In genomic region chr12:125470838-125471775, GRCh38 we compare ENCODE assay signal across 1 cellular context.
TF ChIP-seq lines count a peak whose summit lies in the region.

No MANE protein-coding gene starts in this region.

TF ChIP-seq in GM12878, 131 proteins besides CTCF, POLR2A, EP300 and RAD21 (continued from another document):
- TF ChIP-seq POU2F2 (IDR thresholded peaks at IDR 0.05; ENCODE audit: borderline replicate concordance, low read depth, low read length) = no peak
- TF ChIP-seq YY1 (IDR thresholded peaks at IDR 0.05; ENCODE audit: low read depth, low read length) = 0 out of 2 replicates have a peak, but pooled peaks have one; percentile 3
- TF ChIP-seq MTA2 (IDR thresholded peaks at IDR 0.05; ENCODE audit: low read depth) = peak; percentile 67
- no peak for TF ChIP-seq ASH2L (IDR thresholded peaks at IDR 0.05; ENCODE audit: borderline replicate concordance, low read depth)
- no peak for TF ChIP-seq SMAD5 (IDR thresholded peaks at IDR 0.05; ENCODE audit: low read depth)
- no peak for TF ChIP-seq ZNF217 (IDR thresholded peaks at IDR 0.05)
- no peak; a peak in 1 of 4 replicates for TF ChIP-seq IKZF2 (IDR thresholded peaks at IDR 0.05)
- peak; percentile 32; the same call in 1 of the 2 replicates for TF ChIP-seq RUNX3 (IDR thresholded peaks at IDR 0.05; ENCODE audit: low read length)
- TF ChIP-seq SMC3 (IDR thresholded peaks at IDR 0.05; ENCODE audit: borderline replicate concordance, low read length) = no peak
- no peak for TF ChIP-seq CHD2 (IDR thresholded peaks at IDR 0.05; ENCODE audit: borderline replicate concordance, low read depth, low read length)
- TF ChIP-seq ZNF207 (IDR thresholded peaks at IDR 0.05; ENCODE audit: borderline replicate concordance) = no peak
- TF ChIP-seq HDAC2 (IDR thresholded peaks at IDR 0.05) = no peak
- no peak for TF ChIP-seq BMI1 (IDR thresholded peaks at IDR 0.05; ENCODE audit: borderline replicate concordance)
- TF ChIP-seq RAD51 (IDR thresholded peaks at IDR 0.05) = peak; percentile 71
- TF ChIP-seq RB1 (IDR thresholded peaks at IDR 0.05; ENCODE audit: borderline replicate concordance) = no peak
- no peak for TF ChIP-seq WRNIP1 (IDR thresholded peaks at IDR 0.05; ENCODE audit: borderline replicate concordance, low read depth, low read length)
- no peak for TF ChIP-seq SMARCA5 (IDR thresholded peaks at IDR 0.05)
- TF ChIP-seq SIN3A (IDR thresholded peaks at IDR 0.05; ENCODE audit: low read depth, low read length) = no peak
- no peak for TF ChIP-seq CBX5 (IDR thresholded peaks at IDR 0.05; ENCODE audit: low read depth)
- TF ChIP-seq MAX (IDR thresholded peaks at IDR 0.05; ENCODE audit: low read depth, low read length) = no peak; the same call in 1 of the 2 replicates
- 0 out of 2 replicates have a peak, but pooled peaks have one; percentile 24 for TF ChIP-seq MLLT1 (IDR thresholded peaks at IDR 0.05)
- TF ChIP-seq JUNB (IDR thresholded peaks at IDR 0.05) = no peak
- TF ChIP-seq PKNOX1 (IDR thresholded peaks at IDR 0.05) = no peak
- TF ChIP-seq ZBED1 (IDR thresholded peaks at IDR 0.05; ENCODE audit: borderline replicate concordance) = no peak
- TF ChIP-seq TAF1 (IDR thresholded peaks at IDR 0.05; ENCODE audit: borderline replicate concordance, low read depth, low read length) = no peak
- TF ChIP-seq ATF7 (IDR thresholded peaks at IDR 0.05; ENCODE audit: low read depth) = peak; percentile 65
- no peak for TF ChIP-seq PML (IDR thresholded peaks at IDR 0.05; ENCODE audit: low read length)
- TF ChIP-seq DPF2 (IDR thresholded peaks at IDR 0.05) = 0 out of 2 replicates have a peak, but pooled peaks have one; percentile 17
- peak; percentile 23; the same call in 1 of the 2 replicates for TF ChIP-seq ZNF592 (IDR thresholded peaks at IDR 0.05)
